Comparison of ENCODE assay signal across 27 cellular contexts in genomic region chr6:148799647-148800046, GRCh38.
"Had no signal": no experiment of that assay in that cellular context is flagged by ENCODE, and none has a peak within 500 bp of the region (broad histone marks: within the 10 kb centered on the region; RNA-seq: fewer than 3 reads in every experiment).

No MANE protein-coding gene starts in this region.

- H3K4me1 Mint-ChIP-seq: activated CD4-positive, alpha-beta memory T cell treated with anti-CD3 and anti-CD28 coated beads, Interleukin-2, amount 10 ng/mL, durations not matched to agents 7 days and 5 days; activated CD4-positive, alpha-beta T cell treated with anti-CD3 and anti-CD28 coated beads, Interleukin-2, amount 10 ng/mL, durations not matched to agents 7 days and 5 days; activated naive CD4-positive, alpha-beta T cell treated with anti-CD3 and anti-CD28 coated beads, Interleukin-2, amount 10 ng/mL, durations not matched to agents 7 days and 5 days; activated naive CD8-positive, alpha-beta T cell treated with anti-CD3 and anti-CD28 coated beads, Interleukin-2, amount 10 ng/mL, durations not matched to agents 7 days and 5 days; brain had no signal

- H3K27me3 ChIP-seq: ascending aorta, cardiac muscle cell, colonic mucosa, gastrocnemius medialis, left lung, neural progenitor cell, transverse colon had no signal

- H3K27ac ChIP-seq: ascending aorta, cardiac muscle cell, colonic mucosa, gastrocnemius medialis, left lung, lower lobe of right lung, neural progenitor cell, parathyroid adenoma, psoas muscle, transverse colon had no signal

- H3K4me2 ChIP-seq: neural progenitor cell had no signal

- H3K4me1 ChIP-seq: colonic mucosa, gastrocnemius medialis, left lung, lower lobe of right lung, parathyroid adenoma, psoas muscle, transverse colon had no signal

- H3K4me3 Mint-ChIP-seq: activated CD4-positive, alpha-beta memory T cell treated with anti-CD3 and anti-CD28 coated beads, Interleukin-2, amount 10 ng/mL, durations not matched to agents 7 days and 5 days; activated CD4-positive, alpha-beta T cell treated with anti-CD3 and anti-CD28 coated beads, Interleukin-2, amount 10 ng/mL, durations not matched to agents 7 days and 5 days; activated naive CD4-positive, alpha-beta T cell treated with anti-CD3 and anti-CD28 coated beads, Interleukin-2, amount 10 ng/mL, durations not matched to agents 7 days and 5 days; activated naive CD8-positive, alpha-beta T cell treated with anti-CD3 and anti-CD28 coated beads, Interleukin-2, amount 10 ng/mL, durations not matched to agents 7 days and 5 days; activated T-cell treated with anti-CD3 and anti-CD28 coated beads, Interleukin-2, amount 50 U/mL, for 24 hours; brain; natural killer cell; neural progenitor cell; WTC11 had no signal

- H3K9ac ChIP-seq: neural progenitor cell, parathyroid adenoma had no signal

- H3K36me3 ChIP-seq: ascending aorta, cardiac muscle cell, colonic mucosa, gastrocnemius medialis, left lung, lower lobe of right lung, neural progenitor cell, transverse colon had no signal

- H3K4me3 ChIP-seq: ascending aorta, cardiac muscle cell, colonic mucosa, gastrocnemius medialis, left lung, lower lobe of right lung, neural progenitor cell, psoas muscle, transverse colon had no signal

- H3K9me3 Mint-ChIP-seq: activated CD4-positive, alpha-beta memory T cell treated with anti-CD3 and anti-CD28 coated beads, Interleukin-2, amount 10 ng/mL, durations not matched to agents 7 days and 5 days; activated CD4-positive, alpha-beta T cell treated with anti-CD3 and anti-CD28 coated beads, Interleukin-2, amount 10 ng/mL, durations not matched to agents 7 days and 5 days; activated naive CD4-positive, alpha-beta T cell treated with anti-CD3 and anti-CD28 coated beads, Interleukin-2, amount 10 ng/mL, durations not matched to agents 7 days and 5 days; activated naive CD8-positive, alpha-beta T cell treated with anti-CD3 and anti-CD28 coated beads, Interleukin-2, amount 10 ng/mL, durations not matched to agents 7 days and 5 days; activated T-cell treated with anti-CD3 and anti-CD28 coated beads, Interleukin-2, amount 50 U/mL, for 24 hours; natural killer cell; WTC11 had no signal

- H3K36me3 Mint-ChIP-seq: activated naive CD4-positive, alpha-beta T cell treated with anti-CD3 and anti-CD28 coated beads, Interleukin-2, amount 10 ng/mL, durations not matched to agents 7 days and 5 days; activated naive CD8-positive, alpha-beta T cell treated with anti-CD3 and anti-CD28 coated beads, Interleukin-2, amount 10 ng/mL, durations not matched to agents 7 days and 5 days; brain; natural killer cell; WTC11 had no signal

- H2AFZ ChIP-seq: neural progenitor cell, parathyroid adenoma had no signal

- ATAC-seq: gastrocnemius medialis, left lung, lower lobe of right lung, natural killer cell, psoas muscle, WTC11 had no signal

- H3K9me3 ChIP-seq: ascending aorta, colonic mucosa, gastrocnemius medialis, left lung, lower lobe of right lung, psoas muscle, transverse colon had no signal

- DNase-seq: activated CD4-positive, alpha-beta memory T cell treated with anti-CD3 and anti-CD28 coated beads, Interleukin-2, amount 10 ng/mL, durations not matched to agents 7 days and 5 days; activated CD4-positive, alpha-beta T cell treated with anti-CD3 and anti-CD28 coated beads for 1 hour; activated CD4-positive, alpha-beta T cell treated with anti-CD3 and anti-CD28 coated beads, Interleukin-2, amount 10 ng/mL, durations not matched to agents 7 days and 5 days; activated CD8-positive, alpha-beta memory T cell treated with anti-CD3 and anti-CD28 coated beads, Interleukin-2, amount 50 U/mL, for 48 hours; activated gamma-delta T cell; activated naive CD4-positive, alpha-beta T cell treated with anti-CD3 and anti-CD28 coated beads, Interleukin-2, amount 10 ng/mL, durations not matched to agents 7 days and 5 days; activated naive CD8-positive, alpha-beta T cell treated with anti-CD3 and anti-CD28 coated beads, Interleukin-2, amount 10 ng/mL, durations not matched to agents 7 days and 5 days; activated T-cell treated with anti-CD3 and anti-CD28 coated beads, Interleukin-2, amount 50 U/mL, for 24 hours; cerebellar nuclear complex; colonic mucosa; effector memory CD4-positive, alpha-beta T cell; gastrocnemius medialis; glutamatergic neuron; left lung; lower lobe of right lung; mesendoderm; natural killer cell; occipital lobe; psoas muscle; stimulated activated naive CD4-positive, alpha-beta T cell treated with Interleukin-2 at 50 U/mL for 16 hours; transverse colon had no signal

- H3K27ac Mint-ChIP-seq: activated CD4-positive, alpha-beta memory T cell treated with anti-CD3 and anti-CD28 coated beads, Interleukin-2, amount 10 ng/mL, durations not matched to agents 7 days and 5 days; activated CD4-positive, alpha-beta T cell treated with anti-CD3 and anti-CD28 coated beads, Interleukin-2, amount 10 ng/mL, durations not matched to agents 7 days and 5 days; activated naive CD4-positive, alpha-beta T cell treated with anti-CD3 and anti-CD28 coated beads, Interleukin-2, amount 10 ng/mL, durations not matched to agents 7 days and 5 days; activated naive CD8-positive, alpha-beta T cell treated with anti-CD3 and anti-CD28 coated beads, Interleukin-2, amount 10 ng/mL, durations not matched to agents 7 days and 5 days; activated T-cell treated with anti-CD3 and anti-CD28 coated beads, Interleukin-2, amount 50 U/mL, for 24 hours; brain; natural killer cell; neural progenitor cell had no signal

- H3K27me3 Mint-ChIP-seq: activated CD4-positive, alpha-beta memory T cell treated with anti-CD3 and anti-CD28 coated beads, Interleukin-2, amount 10 ng/mL, durations not matched to agents 7 days and 5 days had no signal
